ENCODE assay signal across 8 cellular contexts in the genomic region with DNA sequence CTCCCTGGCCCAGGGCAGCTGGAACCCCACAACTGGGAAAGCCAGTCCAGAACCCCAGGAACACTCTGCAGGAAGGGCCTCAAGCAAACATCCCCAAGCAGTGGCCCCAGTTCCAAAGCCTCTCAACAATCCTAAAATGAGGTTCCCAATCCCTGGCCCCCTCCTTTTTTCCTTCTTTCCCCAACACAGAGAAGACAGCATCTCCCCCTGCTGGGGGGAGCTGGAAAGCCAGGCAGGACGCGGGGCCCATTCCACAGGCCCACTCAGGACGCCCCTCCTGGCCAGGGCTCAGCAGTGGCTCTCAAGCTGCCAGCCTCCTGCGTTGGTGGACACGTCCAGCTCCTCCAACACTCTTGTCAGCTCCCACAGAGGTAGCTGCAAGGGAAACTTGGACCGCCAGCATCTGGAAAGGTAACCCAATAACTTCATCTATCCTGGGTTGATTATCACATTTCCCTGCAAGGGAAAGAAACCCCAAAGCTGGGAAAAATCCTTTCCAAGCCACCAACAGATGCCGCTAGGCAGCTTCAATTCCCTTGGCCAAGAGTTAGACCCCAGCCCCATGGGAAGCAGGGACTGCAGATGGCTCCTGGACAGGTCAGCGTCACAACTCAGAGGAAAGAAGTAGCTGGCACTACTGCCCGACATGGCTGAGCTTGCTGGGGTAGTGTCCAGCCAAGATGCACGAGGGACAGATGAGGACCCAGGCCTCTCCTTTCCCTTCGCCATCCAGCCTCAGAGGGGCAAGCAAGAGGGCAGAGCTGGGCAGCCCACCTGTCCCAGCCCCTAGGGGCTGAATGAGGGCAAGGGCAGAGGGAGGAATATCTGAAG. TPM values are rescaled to one million over a fixed set of nuclear protein-coding genes. Genes with fewer than 3 reads are reported as not detected.
DNase-seq lines count a peak whose midpoint lies in the region; ATAC-seq and TF ChIP-seq lines count a peak whose summit lies in the region.

No MANE protein-coding gene starts in this region.

- H3K27me3 ChIP-seq in SK-N-SH (ENCODE audit: insufficient read depth) (no peaks in the 10 kb centered on the region), esophagus squamous epithelium (no peaks in the 10 kb centered on the region), skeletal muscle tissue (ENCODE audit: control insufficient read depth in 3 of 3, insufficient read depth in 3 of 3, low read length in 3 of 3) (no peaks in the 10 kb centered on the region)

- ATAC-seq in HG02840 (IDR thresholded peaks at IDR 0.05; ENCODE audit: low FRiP score, unreplicated experiment) (no peak), HG02973 (IDR thresholded peaks at IDR 0.05; ENCODE audit: unreplicated experiment) (no peak)

- peak; percentile 90 for TF ChIP-seq CTCF in SK-N-SH (IDR thresholded peaks at IDR 0.05)
- peak; percentile 14 to 73 (median 59) for TF ChIP-seq CTCF in esophagus squamous epithelium (IDR thresholded peaks at IDR 0.05)

- peaks cover 9% of the 10 kb centered on the region; the same call in 1 of the 2 replicates for H3K79me2 ChIP-seq in SK-N-SH (ENCODE audit: insufficient read depth)

- H3K27ac ChIP-seq in SK-N-SH (ENCODE audit: low read depth in 2 of 2, low read length in 1 of 2) (no peak overlapping the region), esophagus squamous epithelium (no peak overlapping the region), skeletal muscle tissue (ENCODE audit: low read depth, low read length) (peak overlapping the region; percentile 93)

- peak; percentile 74 for TF ChIP-seq RAD21 in SK-N-SH (IDR thresholded peaks at IDR 0.05; ENCODE audit: low read length)

- H3K4me3 ChIP-seq in SK-N-SH (ENCODE audit: low read depth in 2 of 2, low read length in 1 of 2), result no peak overlapping the region; a peak in 1 of 4 replicates
- no peak overlapping the region for H3K4me3 ChIP-seq in esophagus squamous epithelium
- no peak overlapping the region for H3K4me3 ChIP-seq in skeletal muscle tissue (ENCODE audit: low read length in 3 of 3)

- no peaks in the 10 kb centered on the region for H3K9me2 ChIP-seq in SK-N-SH

- H3K4me2 ChIP-seq in SK-N-SH, result no peak overlapping the region

- H3K9ac ChIP-seq in SK-N-SH (no peak overlapping the region), skeletal muscle tissue (ENCODE audit: low read depth in 1 of 3, low read length in 3 of 3) (peak overlapping the region; percentile 30 to 75 (median 55))

- no peak for TF ChIP-seq POLR2A in esophagus squamous epithelium (IDR thresholded peaks at IDR 0.05)

- no peaks in the 10 kb centered on the region for H3K9me3 ChIP-seq in SK-N-SH
- no peaks in the 10 kb centered on the region for H3K9me3 ChIP-seq in esophagus squamous epithelium
- H3K9me3 ChIP-seq in skeletal muscle tissue (ENCODE audit: control insufficient read depth in 3 of 3, low read length in 3 of 3), result no peaks in the 10 kb centered on the region

- WGBS in SK-N-SH (ENCODE audit: low lambda C conversion rate), result 45% methylated on average over 11 of the region's 11 CpGs
- WGBS in esophagus squamous epithelium, 2 donors, result 23 to 73% methylated on average over 5 to 6 of the region's 11 CpGs

- H3K4me1 ChIP-seq in SK-N-SH (ENCODE audit: control insufficient read depth in 1 of 2, insufficient read depth in 2 of 2, low read depth in 1 of 2, low read length in 1 of 2) (peaks cover 7 to 25% of the 10 kb centered on the region in 2 experiments; a peak in 3 of 4 replicates), esophagus squamous epithelium (peaks cover 33 to 91% (median 66%) of the 10 kb centered on the region in 3 donors), skeletal muscle tissue (ENCODE audit: control insufficient read depth in 3 of 3, insufficient read depth in 3 of 3, low read length in 3 of 3) (peaks cover 93 to 98% (median 94%) of the 10 kb centered on the region in 3 donors)

- H3K36me3 ChIP-seq in SK-N-SH (replicated peaks in 1 of 2; ENCODE audit: control insufficient read depth in 1 of 2, insufficient read depth in 2 of 2, low read length in 1 of 2) (peaks cover 3% of the 10 kb centered on the region in 2 experiments), esophagus squamous epithelium (peaks cover 0 to 38% (median 4%) of the 10 kb centered on the region in 3 donors), skeletal muscle tissue (ENCODE audit: control insufficient read depth in 3 of 3, insufficient read depth in 3 of 3, low read length in 3 of 3) (peaks cover 21 to 25% (median 25%) of the 10 kb centered on the region in 3 donors)

- peak; percentile 37 for DNase-seq in stimulated activated CD4-positive, alpha-beta T cell treated with anti-CD3 and anti-CD28 coated beads, Interleukin-15, amount 100 ng/mL, for 24 hours
- DNase-seq in stimulated activated CD4-positive, alpha-beta T cell treated with anti-CD3 and anti-CD28 coated beads, Interleukin-1b, Interleukin-23, amount 100 ng/mL, for 48 hours, result no peak
- peak; percentile 83 for DNase-seq in SK-N-SH
- no peak for DNase-seq in esophagus squamous epithelium (lab: John Stamatoyannopoulos, UW)
- no peak for DNase-seq in NK-92 treated with Interleukin-12 subunit alpha and Interleukin-12 subunit beta, amount 100 ng/mL, for 24 hours (lab: John Stamatoyannopoulos, UW)

- no peak overlapping the region for H2AFZ ChIP-seq in SK-N-SH (ENCODE audit: low read depth)

- intact Hi-C loops in esophagus squamous epithelium (cut with DNase I), result no loop called here

- CTCF ChIA-PET in SK-N-SH (lab: Yijun Ruan, JAX), result interaction anchor here (0.6 to 3.6 kb wide), 45 partner anchors 8 to 239 kb away, joined by 3 to 26 read pairs (median 4); a partner anchor contains a TSS

- H3F3A ChIP-seq in SK-N-SH (replicated peaks; ENCODE audit: insufficient read depth), result peaks cover 3% of the 10 kb centered on the region

- TF ChIP-seq EP300 in SK-N-SH (IDR thresholded peaks at IDR 0.05; ENCODE audit: borderline replicate concordance in 1 of 2, low read depth in 1 of 2, low read length in 1 of 2), result no peak

- peaks cover 25% of the 10 kb centered on the region; the same call in 1 of the 2 replicates for H4K20me1 ChIP-seq in SK-N-SH (ENCODE audit: insufficient read depth)

- POLR2A ChIA-PET in SK-N-SH (lab: Yijun Ruan, JAX), result interaction anchor here (0.8 kb wide), 1 partner anchor 53 kb away, joined by 3 read pairs; no protein-coding TSS in a partner anchor

TF ChIP-seq in SK-N-SH, 30 proteins besides CTCF, POLR2A, EP300 and RAD21:
- TF ChIP-seq TEAD4 (IDR thresholded peaks at IDR 0.05; ENCODE audit: borderline replicate concordance, insufficient read depth) (no peak), SMC3 (IDR thresholded peaks at IDR 0.05; ENCODE audit: low read depth, low read length) (peak; percentile 38)

RNA-seq across cellular contexts. Expression of a gene that starts 7.6 kb away (rescaled TPM):
- 19.0 and 21.0 TPM in 2 replicates for polyA plus RNA-seq in SK-N-SH (2012; rRNA removed)
- polyA plus RNA-seq in SK-N-SH (2012; cell fraction: cytosol; rRNA removed), result 6.4 and 12.2 TPM in 2 replicates
- polyA plus RNA-seq in SK-N-SH (2012; cell fraction: nucleus; rRNA removed), result 32.3 and 34.8 TPM in 2 replicates
- total RNA-seq in esophagus squamous epithelium (100 to 1,000 TPM in 1 of 4 donors, 10 to 100 TPM in 3; 31.1 to 135 (median 68.0) TPM), skeletal muscle tissue (44.4 TPM)

RNA-seq across cellular contexts. Expression of a gene that starts 25.9 kb away (rescaled TPM):
- 3.2 and 4.0 TPM in 2 replicates for polyA plus RNA-seq in SK-N-SH (2012; rRNA removed)
- 1.3 and 2.0 TPM in 2 replicates for polyA plus RNA-seq in SK-N-SH (2012; cell fraction: cytosol; rRNA removed)
- polyA plus RNA-seq in SK-N-SH (2012; cell fraction: nucleus; rRNA removed), result 10.1 TPM in 2 replicates
- 1 to 10 TPM; 1.9 to 4.7 (median 4.0) TPM for total RNA-seq in esophagus squamous epithelium
- total RNA-seq in skeletal muscle tissue, result 1.0 TPM

RNA-seq across cellular contexts. Expression of a gene that starts 45.3 kb away (rescaled TPM):
- 158 and 166 TPM in 2 replicates for polyA plus RNA-seq in SK-N-SH (2012; rRNA removed)
- polyA plus RNA-seq in SK-N-SH (2012; cell fraction: cytosol; rRNA removed), result 87.1 and 148 TPM in 2 replicates
- 45.7 and 77.2 TPM in 2 replicates for polyA plus RNA-seq in SK-N-SH (2012; cell fraction: nucleus; rRNA removed)
- total RNA-seq in esophagus squamous epithelium (10 to 100 TPM; 10.3 to 23.3 (median 17.2) TPM), skeletal muscle tissue (13.0 TPM)

RNA-seq across cellular contexts. Expression of a gene that starts 49.3 kb away (rescaled TPM):
- polyA plus RNA-seq in SK-N-SH (2012; rRNA removed), result 26.6 and 31.3 TPM in 2 replicates
- polyA plus RNA-seq in SK-N-SH (2012; cell fraction: cytosol; rRNA removed), result 33.4 and 36.1 TPM in 2 replicates
- 14.7 and 23.4 TPM in 2 replicates for polyA plus RNA-seq in SK-N-SH (2012; cell fraction: nucleus; rRNA removed)
- total RNA-seq in esophagus squamous epithelium (10 to 100 TPM; 27.3 to 44.3 (median 36.9) TPM), skeletal muscle tissue (13.6 TPM)

RNA-seq across cellular contexts. Expression of a gene that starts 54.7 kb away (rescaled TPM):
- not detected in 2 replicates for polyA plus RNA-seq in SK-N-SH (2012; rRNA removed)
- 0.01 and 0.03 TPM in 2 replicates for polyA plus RNA-seq in SK-N-SH (2012; cell fraction: cytosol; rRNA removed)
- polyA plus RNA-seq in SK-N-SH (2012; cell fraction: nucleus; rRNA removed), result 0.14 TPM in 2 replicates
- total RNA-seq in esophagus squamous epithelium, result under 1 TPM in 1 of 4 donors, not detected in 3; 0.11 TPM
- total RNA-seq in skeletal muscle tissue, result 4.7 TPM

Comparison
In these comparisons a context has a peak if more than half of its experiments do, and no peak if none do; other contexts are left out.
1. DNase-seq: peak in stimulated activated CD4-positive, alpha-beta T cell treated with anti-CD3 and anti-CD28 coated beads, Interleukin-15, amount 100 ng/mL, for 24 hours (single experiment) and SK-N-SH (single experiment); none in stimulated activated CD4-positive, alpha-beta T cell treated with anti-CD3 and anti-CD28 coated beads, Interleukin-1b, Interleukin-23, amount 100 ng/mL, for 48 hours (single experiment), esophagus squamous epithelium (single experiment) and NK-92 treated with Interleukin-12 subunit alpha and Interleukin-12 subunit beta, amount 100 ng/mL, for 24 hours (single experiment).